1 cellular context compared by ENCODE assay signal in genomic region chr3:150763122-150763840, GRCh38.
A peak's percentile ranks its signal among the peaks of the same experiment; 100 is the strongest.
TF ChIP-seq lines count a peak whose summit lies in the region.

Gene SIAH2 (minus strand): TSS chr3:150763169. CDS start chr3:150762849, 320 bp downstream.

TF ChIP-seq in HCT116, 20 proteins besides CTCF, POLR2A, EP300 and RAD21 (continued from another document):
- TF ChIP-seq REST (IDR thresholded peaks at IDR 0.05; ENCODE audit: low read depth) (no peak), CBX3 (IDR thresholded peaks at IDR 0.05; ENCODE audit: low read depth) (peak; percentile 73; the same call in 1 of the 2 replicates), POLR2AphosphoS5 (IDR thresholded peaks at IDR 0.05; ENCODE audit: low read depth, low read length) (peak; percentile 94), ZNF274 (IDR thresholded peaks at IDR 0.05; ENCODE audit: low read depth, low read length) (no peak), YY1 (IDR thresholded peaks at IDR 0.05; ENCODE audit: extremely low read depth, insufficient replicate concordance, low read depth, low read length) (peak; percentile 5), SP1 (IDR thresholded peaks at IDR 0.05; ENCODE audit: low read depth) (peak; percentile 67), EGR1 (IDR thresholded peaks at IDR 0.05; ENCODE audit: low read depth) (peak; percentile 56; the same call in 1 of the 2 replicates), SIN3A (IDR thresholded peaks at IDR 0.05; ENCODE audit: low read depth) (peak; percentile 84), ZFX (IDR thresholded peaks at IDR 0.05) (peak; percentile 10; the same call in 1 of the 2 replicates)
